Comparison of ENCODE assay signal across 8 cellular contexts in the genomic region with DNA sequence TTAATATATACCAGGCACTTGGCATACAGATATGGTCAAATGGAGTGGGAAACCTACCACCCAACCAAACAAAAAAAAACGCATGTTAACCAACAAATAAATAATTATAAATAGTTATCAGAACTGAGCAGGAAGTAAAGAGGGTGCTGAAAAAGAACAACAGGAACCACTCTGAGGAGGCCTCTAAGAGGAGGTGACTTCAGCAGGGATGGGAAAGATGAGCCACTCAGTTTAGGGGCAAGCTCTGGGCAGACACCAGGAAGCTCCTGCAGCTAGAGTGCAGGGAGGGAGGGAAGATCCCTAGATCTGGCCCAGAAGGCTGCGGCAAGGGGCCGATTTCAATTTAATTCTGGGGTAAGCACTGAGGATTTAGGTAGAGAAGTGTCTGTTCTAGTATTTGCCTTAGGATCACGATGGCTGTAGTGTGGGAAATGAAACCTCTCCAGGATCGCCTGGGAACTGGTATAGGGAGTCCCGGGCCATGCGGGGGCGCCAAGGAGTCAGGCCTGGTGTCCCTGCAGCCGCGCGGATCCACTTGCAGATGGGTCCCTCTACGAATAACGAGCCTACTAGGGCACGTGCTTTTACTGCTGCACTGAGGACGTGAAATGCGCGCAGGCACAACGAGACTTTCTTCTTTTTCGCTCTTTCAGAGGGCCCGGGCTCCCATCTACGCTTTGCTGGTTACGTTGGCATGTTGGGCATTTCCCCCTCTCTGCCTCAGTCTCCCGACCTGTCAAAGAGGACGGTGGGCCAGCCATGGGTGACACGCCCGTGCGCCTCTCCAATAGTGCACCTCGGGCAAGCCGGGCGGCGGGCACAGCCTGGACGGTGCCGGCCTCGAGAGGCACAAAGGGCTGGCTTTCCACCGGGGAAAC. TPM values are rescaled to one million over a fixed set of nuclear protein-coding genes. Genes with fewer than 3 reads are reported as not detected.
DNase-seq lines count a peak whose midpoint lies in the region; ATAC-seq and TF ChIP-seq lines count a peak whose summit lies in the region.

No MANE protein-coding gene starts in this region.

- peak; percentile 89 for TF ChIP-seq CTCF in GM06990 (IDR thresholded peaks at IDR 0.05; ENCODE audit: insufficient read depth, low read length, poor library complexity, severe bottlenecking)

- H4K8ac ChIP-seq in neuronal stem cell (ENCODE audit: low read depth, low read length) = no peak overlapping the region

- peak overlapping the region; percentile 94 for H2BK15ac ChIP-seq in neuronal stem cell (ENCODE audit: low read length)

- no peak overlapping the region for H3K27ac ChIP-seq in neuronal stem cell (replicated peaks; ENCODE audit: low read length)
- H3K27ac ChIP-seq in subcutaneous abdominal adipose tissue (ENCODE audit: low read depth, low read length) = peak overlapping the region; percentile 72

- no peak overlapping the region for H2BK5ac ChIP-seq in neuronal stem cell (ENCODE audit: low read length)

- H3K4me2 ChIP-seq in neuronal stem cell (ENCODE audit: insufficient read depth, low read length, poor library complexity, severe bottlenecking) = peak overlapping the region; percentile 83

- no peak for ATAC-seq in GM18505 (IDR thresholded peaks at IDR 0.05; ENCODE audit: unreplicated experiment)

- peak overlapping the region; percentile 95 for H3K18ac ChIP-seq in neuronal stem cell (ENCODE audit: low read length)

- H3K23ac ChIP-seq in neuronal stem cell (ENCODE audit: low read depth, low read length, poor library complexity) = peak overlapping the region; percentile 80

- peak overlapping the region; percentile 88 for H3K4me3 ChIP-seq in GM06990 (replicated peaks; ENCODE audit: low read depth, low read length)
- peak overlapping the region; percentile 57 to 91 for H3K4me3 ChIP-seq in neuronal stem cell (ENCODE audit: low read length in 2 of 2)
- H3K4me3 ChIP-seq in subcutaneous abdominal adipose tissue (ENCODE audit: low read depth in 1 of 5, low read length in 5 of 5) = peak overlapping the region; percentile 69 to 86 (median 79)

- H3K9me3 ChIP-seq in neuronal stem cell (replicated peaks in 1 of 2; ENCODE audit: control insufficient read depth in 2 of 2, insufficient read depth in 1 of 2, low read depth in 1 of 2, low read length in 2 of 2) (peaks cover 0 to 13% of the 10 kb centered on the region in 2 donors), subcutaneous abdominal adipose tissue (ENCODE audit: control insufficient read depth in 5 of 5, low read length in 5 of 5) (no peaks in the 10 kb centered on the region)

- no peaks in the 10 kb centered on the region for H3K27me3 ChIP-seq in GM06990 (replicated peaks; ENCODE audit: control insufficient read depth, insufficient read depth, low read length)
- H3K27me3 ChIP-seq in neuronal stem cell (ENCODE audit: control insufficient read depth in 3 of 3, insufficient read depth in 3 of 3, low read depth in 1 of 3, low read length in 3 of 3) = no peaks in the 10 kb centered on the region
- H3K27me3 ChIP-seq in subcutaneous abdominal adipose tissue (ENCODE audit: control insufficient read depth in 5 of 5, insufficient read depth in 4 of 5, low read length in 5 of 5) = no peaks in the 10 kb centered on the region

- H3K4ac ChIP-seq in neuronal stem cell (ENCODE audit: low read length) = no peak overlapping the region

- H3K79me1 ChIP-seq in neuronal stem cell (ENCODE audit: low read depth, low read length) = peaks cover 2% of the 10 kb centered on the region

- H3K9ac ChIP-seq in neuronal stem cell (ENCODE audit: low read depth, low read length, poor library complexity) (peak overlapping the region; percentile 33), subcutaneous abdominal adipose tissue (ENCODE audit: low read length in 5 of 5) (peak overlapping the region in 4 of 5 donors; percentile 22 to 72 (median 44))

- H3K36me3 ChIP-seq in GM06990 (ENCODE audit: control insufficient read depth, insufficient read depth, low read length) = no peaks in the 10 kb centered on the region; the same call in none of the 2 replicates
- H3K36me3 ChIP-seq in neuronal stem cell (replicated peaks in 1 of 2; ENCODE audit: control insufficient read depth in 2 of 2, insufficient read depth in 2 of 2, low read length in 2 of 2) = no peaks in the 10 kb centered on the region
- no peaks in the 10 kb centered on the region for H3K36me3 ChIP-seq in subcutaneous abdominal adipose tissue (ENCODE audit: control insufficient read depth in 5 of 5, insufficient read depth in 5 of 5, low read length in 5 of 5)

- no peak overlapping the region for H2AK5ac ChIP-seq in neuronal stem cell (ENCODE audit: low read depth, low read length)

- TF ChIP-seq POLR2A in GM18505 (IDR thresholded peaks at IDR 0.05; ENCODE audit: borderline replicate concordance, extremely low read depth, insufficient read depth, insufficient read length) = no peak

- peak; percentile 75 for DNase-seq in GM06990 (ENCODE audit: extremely low read depth, insufficient read length)
- DNase-seq in LoVo (ENCODE audit: low spot score) = peak; percentile 85
- peak; percentile 83 for DNase-seq in SK-N-DZ (ENCODE audit: low spot score)
- DNase-seq in activated naive CD4-positive, alpha-beta T cell treated with anti-CD3 and anti-CD28 coated beads, Interleukin-2, amount 50 U/mL, for 16 hours = peak; percentile 60
- peak; percentile 92 for DNase-seq in globus pallidus (ENCODE audit: low spot score)
- peak; percentile 79 for DNase-seq in neuronal stem cell (ENCODE audit: low spot score)

- H3K14ac ChIP-seq in neuronal stem cell (ENCODE audit: low read length) = no peak overlapping the region

- H2BK12ac ChIP-seq in neuronal stem cell (ENCODE audit: low read length) = peak overlapping the region; percentile 35

- H3K4me1 ChIP-seq in neuronal stem cell (ENCODE audit: control insufficient read depth in 2 of 2, insufficient read depth in 1 of 2, low read depth in 1 of 2, low read length in 2 of 2) (peaks cover 5 to 12% of the 10 kb centered on the region in 2 donors), subcutaneous abdominal adipose tissue (ENCODE audit: control insufficient read depth in 5 of 5, insufficient read depth in 5 of 5, low read length in 5 of 5) (peaks cover 9 to 53% (median 46%) of the 10 kb centered on the region in 5 donors)

- peak overlapping the region; percentile 97 for H2AFZ ChIP-seq in neuronal stem cell (ENCODE audit: low read length)

- no CpG with 5 or more reads among the region's 35 CpGs for WGBS in neuronal stem cell (ENCODE audit: extremely low coverage in 2 of 2, insufficient read length in 2 of 2, insufficient replicate concordance in 1 of 2), 2 donors

- peak overlapping the region; percentile 84 for H2BK120ac ChIP-seq in neuronal stem cell (ENCODE audit: low read depth, low read length)

- H4K91ac ChIP-seq in neuronal stem cell (ENCODE audit: low read depth, low read length, poor library complexity) = no peak overlapping the region

RNA-seq across cellular contexts. Expression of a gene that starts 1.5 kb away (rescaled TPM):
- polyA plus RNA-seq in SK-N-DZ (2014; cell fraction: cytosol; rRNA removed) = 4.4 and 7.7 TPM in 2 replicates
- polyA plus RNA-seq in SK-N-DZ (2014; cell fraction: nucleus; rRNA removed) = 6.8 and 8.7 TPM in 2 replicates
- polyA plus RNA-seq in neuronal stem cell (2013, experiment 1 of 2) = 5.5 TPM
- polyA plus RNA-seq in neuronal stem cell (2013, experiment 2 of 2) = 5.7 TPM
